25 cellular contexts compared by ENCODE assay signal in genomic region chr12:45439039-45439438, GRCh38.
DNase-seq lines count a peak whose midpoint lies in the region; ATAC-seq, FAIRE-seq and TF ChIP-seq lines count a peak whose summit lies in the region.
"Had no signal": no experiment of that assay in that cellular context is flagged by ENCODE, and none has a peak within 500 bp of the region (broad histone marks: within the 10 kb centered on the region; RNA-seq: fewer than 3 reads in every experiment).

No MANE protein-coding gene starts in this region.

- POLR2A ChIA-PET in RWPE1 (lab: Yijun Ruan, JAX; ENCODE audit: low non-redundant PET) = no interaction called here

- FAIRE-seq in RCC 7860 (lab: Jason Lieb, UNC) = peak; percentile 86
- FAIRE-seq: GM18507 had no signal

- CTCF ChIA-PET in RWPE1 (lab: Yijun Ruan, JAX) = no interaction called here

- no peak for TF ChIP-seq CTCF in RWPE1 (conservative IDR thresholded peaks at IDR 0.05; ENCODE audit: low read depth)

- DNase-seq in A172 (ENCODE audit: low spot score) (peak; percentile 45), H4 (ENCODE audit: low spot score) (peak; percentile 76), RCC 7860 (ENCODE audit: low spot score) (peak; percentile 89), glomerular visceral epithelial cell (ENCODE audit: extremely low spot score) (peak; percentile 26), RWPE1 (ENCODE audit: low spot score) (no peak)
- no peak for DNase-seq in stimulated activated CD4-positive, alpha-beta T cell treated with anti-CD3 and anti-CD28 coated beads, Interleukin-2, amount 100 ng/mL, for 24 hours
- DNase-seq: activated CD4-positive, alpha-beta T cell treated with anti-CD3 and anti-CD28 coated beads, Interleukin-2, amount 50 U/mL, for 48 hours; activated T-cell treated with anti-CD3 and anti-CD28 coated beads, Interleukin-2, amount 50 U/mL, for 4 hours; CD4-positive, alpha-beta memory T cell; DMS79; dorsolateral prefrontal cortex; erythroblast; GOT3; left ventricle myocardium superior; NCI-H1436; NCI-H82; right cardiac atrium; stimulated activated CD4-positive, alpha-beta T cell treated with anti-CD3 and anti-CD28 coated beads, Interleukin-15, amount 100 ng/mL, for 24 hours; stomach; upper lobe of right lung had no signal

- H3K27ac ChIP-seq in RWPE1 = no peak overlapping the region
- H3K27ac ChIP-seq: dorsolateral prefrontal cortex, KMS-11, neutrophil, stomach, upper lobe of right lung had no signal

- ATAC-seq in HG02970 (IDR thresholded peaks at IDR 0.05; ENCODE audit: low FRiP score, unreplicated experiment) (no peak), GM21390 (IDR thresholded peaks at IDR 0.05; ENCODE audit: unreplicated experiment) (no peak)
- ATAC-seq: activated T-cell treated with anti-CD3 and anti-CD28 coated beads, Interleukin-2, amount 50 U/mL, for 4 hours; left ventricle myocardium superior; right cardiac atrium; upper lobe of right lung had no signal

Comparison
In these comparisons a context has a peak if more than half of its experiments do, and no peak if none do; other contexts are left out.
1. DNase-seq: peak in A172 (single experiment), H4 (single experiment), RCC 7860 (single experiment) and glomerular visceral epithelial cell (single experiment); none in RWPE1 (single experiment) and stimulated activated CD4-positive, alpha-beta T cell treated with anti-CD3 and anti-CD28 coated beads, Interleukin-2, amount 100 ng/mL, for 24 hours (0 of 2).